16 cellular contexts compared by ENCODE assay signal in genomic region chr5:55969956-55970355, GRCh38. TPM values are rescaled to one million over a fixed set of nuclear protein-coding genes. Genes with fewer than 3 reads are reported as not detected.
DNase-seq lines count a peak whose midpoint lies in the region; ATAC-seq and TF ChIP-seq lines count a peak whose summit lies in the region.
"Had no signal": no experiment of that assay in that cellular context is flagged by ENCODE, and none has a peak within 500 bp of the region (broad histone marks: within the 10 kb centered on the region; RNA-seq: fewer than 3 reads in every experiment).

No MANE protein-coding gene starts in this region.

- H3K36me3 ChIP-seq in neural progenitor cell: no peaks in the 10 kb centered on the region

- H4K20me1 ChIP-seq in neural progenitor cell (ENCODE audit: low read depth): no peaks in the 10 kb centered on the region

- no peaks in the 10 kb centered on the region for H3K79me2 ChIP-seq in neural progenitor cell (ENCODE audit: low read depth)

- no peaks in the 10 kb centered on the region for H3K9me3 Mint-ChIP-seq in activated naive CD4-positive, alpha-beta T cell treated with anti-CD3 and anti-CD28 coated beads, Interleukin-2, amount 50 U/mL, for 72 hours
- H3K9me3 Mint-ChIP-seq in neural progenitor cell (no peaks in the 10 kb centered on the region), type B pancreatic cell (no peaks in the 10 kb centered on the region)
- H3K9me3 Mint-ChIP-seq: stimulated activated naive CD8-positive, alpha-beta T cell treated with anti-CD3 and anti-CD28 coated beads, Interleukin-15, amount 100 ng/mL, for 72 hours had no signal

- no peak overlapping the region for H3K4me2 ChIP-seq in neural progenitor cell
- H3K4me2 ChIP-seq: PC-9 had no signal

- peaks cover 8 to 26% of the 10 kb centered on the region in 2 donors for H3K36me3 Mint-ChIP-seq in activated naive CD4-positive, alpha-beta T cell treated with anti-CD3 and anti-CD28 coated beads, Interleukin-2, amount 50 U/mL, for 72 hours
- H3K36me3 Mint-ChIP-seq in neural progenitor cell: peaks cover 5% of the 10 kb centered on the region
- H3K36me3 Mint-ChIP-seq in type B pancreatic cell: peaks cover 26% of the 10 kb centered on the region

- no peaks in the 10 kb centered on the region for H3K4me1 ChIP-seq in neural progenitor cell

- TF ChIP-seq CTCF in AG10803 (conservative IDR thresholded peaks at IDR 0.05; ENCODE audit: low read length) (no peak), neural progenitor cell (IDR thresholded peaks at IDR 0.05) (no peak), type B pancreatic cell (conservative IDR thresholded peaks at IDR 0.05) (no peak)

- DNase-seq in AG10803 (ENCODE audit: low read depth) (peak; percentile 31), ELR (ENCODE audit: low read depth) (peak; percentile 54), glomerular visceral epithelial cell (ENCODE audit: extremely low spot score) (peak; percentile 15), KBM-7 (no peak), neural progenitor cell (ENCODE audit: low spot score) (no peak), NCI-H1092 treated with DMSO at 0.1 percent for 48 hours (lab: John Stamatoyannopoulos, UW) (no peak), type B pancreatic cell (ENCODE audit: extremely low spot score, unreplicated experiment) (no peak)
- DNase-seq in activated naive CD4-positive, alpha-beta T cell treated with anti-CD3 and anti-CD28 coated beads, Interleukin-2, amount 50 U/mL, for 72 hours (ENCODE audit: low spot score in 2 of 2): no peak
- DNase-seq: NCI-H1105 treated with DMSO at 0.1 percent for 48 hours; PC-9; sigmoid colon; stimulated activated naive CD8-positive, alpha-beta T cell treated with anti-CD3 and anti-CD28 coated beads, Interleukin-15, amount 100 ng/mL, for 72 hours had no signal

- H2AFZ ChIP-seq in neural progenitor cell (replicated peaks): no peak overlapping the region
- H2AFZ ChIP-seq: PC-9 had no signal

- H3K27me3 Mint-ChIP-seq in neural progenitor cell (ENCODE audit: insufficient read depth, low read depth) (no peaks in the 10 kb centered on the region), type B pancreatic cell (no peaks in the 10 kb centered on the region)
- H3K27me3 Mint-ChIP-seq: stimulated activated naive CD8-positive, alpha-beta T cell treated with anti-CD3 and anti-CD28 coated beads, Interleukin-15, amount 100 ng/mL, for 72 hours had no signal

- no peaks in the 10 kb centered on the region for H3K4me1 Mint-ChIP-seq in neural progenitor cell
- peaks cover 7% of the 10 kb centered on the region for H3K4me1 Mint-ChIP-seq in type B pancreatic cell (ENCODE audit: unreplicated experiment)

- in situ Hi-C loops in KBM-7 (cut with MboI; ENCODE audit: low pct_unique_long_range_greater_than_20kb, low sequenced_read_pairs): no loop called here

- no peak overlapping the region for H3K27ac ChIP-seq in neural progenitor cell
- H3K27ac ChIP-seq: coronary artery, esophagus muscularis mucosa, PC-9, sigmoid colon had no signal

- no peaks in the 10 kb centered on the region for H3K27me3 ChIP-seq in neural progenitor cell
- H3K27me3 ChIP-seq: esophagus muscularis mucosa, sigmoid colon had no signal

- ATAC-seq in activated naive CD4-positive, alpha-beta T cell treated with anti-CD3 and anti-CD28 coated beads, Interleukin-2, amount 50 U/mL, for 72 hours: peak in 1 of 2 donors; percentile 28
- ATAC-seq: HepG2; stimulated activated naive CD8-positive, alpha-beta T cell treated with anti-CD3 and anti-CD28 coated beads, Interleukin-15, amount 100 ng/mL, for 72 hours had no signal

- H3K4me3 Mint-ChIP-seq in neural progenitor cell: no peak overlapping the region
- no peak overlapping the region for H3K4me3 Mint-ChIP-seq in type B pancreatic cell
- H3K4me3 Mint-ChIP-seq: stimulated activated naive CD8-positive, alpha-beta T cell treated with anti-CD3 and anti-CD28 coated beads, Interleukin-15, amount 100 ng/mL, for 72 hours had no signal

- H3F3A ChIP-seq in neural progenitor cell (ENCODE audit: low read depth): no peaks in the 10 kb centered on the region

- H3K27ac Mint-ChIP-seq in activated naive CD4-positive, alpha-beta T cell treated with anti-CD3 and anti-CD28 coated beads, Interleukin-2, amount 50 U/mL, for 72 hours: peak overlapping the region; percentile 11 to 88
- no peak overlapping the region for H3K27ac Mint-ChIP-seq in neural progenitor cell
- H3K27ac Mint-ChIP-seq in type B pancreatic cell: no peak overlapping the region

- no peak overlapping the region for H3K9ac ChIP-seq in neural progenitor cell

- H3K4me3 ChIP-seq in AG10803 (ENCODE audit: low read length) (no peak overlapping the region), neural progenitor cell (no peak overlapping the region)
- H3K4me3 ChIP-seq: coronary artery, esophagus muscularis mucosa, lung, PC-9, sigmoid colon had no signal

- no peaks in the 10 kb centered on the region for H3K9me3 ChIP-seq in neural progenitor cell (ENCODE audit: low read depth)
- H3K9me3 ChIP-seq: esophagus muscularis mucosa, sigmoid colon had no signal

RNA-seq across cellular contexts. Expression of gene IL6ST, which starts 24.8 kb away (rescaled TPM):
- 10 to 100 TPM; 47.8 to 84.0 TPM for total RNA-seq in activated naive CD4-positive, alpha-beta T cell treated with anti-CD3 and anti-CD28 coated beads, Interleukin-2, amount 50 U/mL, for 72 hours
- total RNA-seq in neural progenitor cell (ENCODE audit: low replicate concordance): 27.6 and 54.6 TPM in 2 replicates
- 61.6 and 74.7 TPM in 2 replicates for total RNA-seq in type B pancreatic cell (ENCODE audit: low replicate concordance)

Comparison
In these comparisons a context has a peak if more than half of its experiments do, and no peak if none do; other contexts are left out.
1. DNase-seq: peak in AG10803 (single experiment), ELR (single experiment) and glomerular visceral epithelial cell (single experiment); none in activated naive CD4-positive, alpha-beta T cell treated with anti-CD3 and anti-CD28 coated beads, Interleukin-2, amount 50 U/mL, for 72 hours (0 of 2), KBM-7 (single experiment), neural progenitor cell (single experiment), NCI-H1092 treated with DMSO at 0.1 percent for 48 hours (single experiment) and type B pancreatic cell (single experiment).
2. H3K27ac Mint-ChIP-seq: peak in activated naive CD4-positive, alpha-beta T cell treated with anti-CD3 and anti-CD28 coated beads, Interleukin-2, amount 50 U/mL, for 72 hours (2 of 2); none in neural progenitor cell (single experiment) and type B pancreatic cell (single experiment).